15 cellular contexts compared by ENCODE assay signal in the genomic region with DNA sequence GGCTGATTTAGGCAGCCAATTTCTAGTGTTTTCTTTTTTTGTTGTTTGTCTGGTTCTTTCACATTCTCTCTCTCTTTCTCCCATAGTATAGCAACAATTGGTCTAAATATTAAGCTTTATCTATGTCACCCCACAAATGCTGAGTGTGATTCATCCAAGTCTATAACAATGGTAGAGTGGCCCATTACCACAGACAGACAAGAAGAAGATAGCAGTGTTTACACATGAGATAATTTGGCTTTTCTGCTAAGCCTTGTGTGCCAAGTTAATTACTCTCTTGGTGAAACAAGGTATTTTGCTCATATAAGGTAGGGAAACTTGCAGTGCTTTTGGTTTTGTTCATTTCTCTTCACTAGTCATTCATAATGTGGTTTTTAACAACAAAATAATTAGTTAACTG.
DNase-seq lines count a peak whose midpoint lies in the region; ATAC-seq and TF ChIP-seq lines count a peak whose summit lies in the region.
"Had no signal": no experiment of that assay in that cellular context is flagged by ENCODE, and none has a peak within 500 bp of the region (broad histone marks: within the 10 kb centered on the region; RNA-seq: fewer than 3 reads in every experiment).

No MANE protein-coding gene starts in this region.

- no peaks in the 10 kb centered on the region for H3K27me3 ChIP-seq in BLaER1 treated with 17β-estradiol and CSF1 and Interleukin-3, amounts not matched to agents 10 nM and 100 nM
- H3K27me3 ChIP-seq in endodermal cell (ENCODE audit: control insufficient read depth, insufficient read depth, low read length, poor library complexity, severe bottlenecking) (no peaks in the 10 kb centered on the region), osteoblast (ENCODE audit: insufficient read depth, low read length) (no peaks in the 10 kb centered on the region), HAP-1 (ENCODE audit: low read depth) (no peaks in the 10 kb centered on the region)

- no peaks in the 10 kb centered on the region for H3K36me3 Mint-ChIP-seq in endodermal cell (ENCODE audit: low read depth)

- H3K4me3 ChIP-seq in BLaER1 treated with 17β-estradiol and CSF1 and Interleukin-3, amounts not matched to agents 10 nM and 100 nM, result no peak overlapping the region
- peak overlapping the region; percentile 9 for H3K4me3 ChIP-seq in endodermal cell (ENCODE audit: low read length)
- no peak overlapping the region for H3K4me3 ChIP-seq in osteoblast (ENCODE audit: insufficient read depth, low read length)
- no peak overlapping the region for H3K4me3 ChIP-seq in HAP-1
- H3K4me3 ChIP-seq: K562, SK-N-MC had no signal

- in situ Hi-C loops in HAP-1 (cut with MboI; ENCODE audit: low sequenced_read_pairs), result no loop called here

- no peaks in the 10 kb centered on the region for H3K27me3 Mint-ChIP-seq in endodermal cell (ENCODE audit: insufficient read depth)

- H3K4me3 Mint-ChIP-seq in endodermal cell, result no peak overlapping the region

- DNase-seq in NCI-H146 (lab: John Stamatoyannopoulos, UW), result peak; percentile 15
- DNase-seq in endodermal cell, result no peak
- no peak for DNase-seq in osteoblast (ENCODE audit: insufficient read length, low spot score, missing footprints)
- no peak for DNase-seq in HAP-1 (ENCODE audit: low spot score in 2 of 2)
- no peak for DNase-seq in NCI-H774 (lab: John Stamatoyannopoulos, UW)
- DNase-seq: NCI-H187 treated with DMSO at 0.1 percent for 48 hours, NCI-H2171, NCI-H526, SHP77 had no signal

- H3K27ac ChIP-seq in BLaER1 treated with 17β-estradiol and CSF1 and Interleukin-3, amounts not matched to agents 10 nM and 100 nM, result peak overlapping the region in 6 of 11 experiments; percentile 11 to 68 (median 54); a peak in 10 of 22 replicates
- H3K27ac ChIP-seq in endodermal cell (ENCODE audit: low read depth, low read length), result no peak overlapping the region
- H3K27ac ChIP-seq in osteoblast (ENCODE audit: low read depth, low read length), result peak overlapping the region; percentile 19
- H3K27ac ChIP-seq: C4-2B, SK-N-MC had no signal

- no peaks in the 10 kb centered on the region for H3K79me2 ChIP-seq in osteoblast (ENCODE audit: insufficient read depth, low read length)

- H4K20me1 ChIP-seq in BLaER1 treated with 17β-estradiol and CSF1 and Interleukin-3, amounts not matched to agents 10 nM and 100 nM, result peaks cover 0 to 12% (median 0%) of the 10 kb centered on the region in 11 experiments; a peak in 2 of 22 replicates
- H4K20me1 ChIP-seq in osteoblast (ENCODE audit: insufficient read depth, low read length), result no peaks in the 10 kb centered on the region

- H3K27ac Mint-ChIP-seq in endodermal cell, result no peak overlapping the region

- H3K9me3 ChIP-seq in BLaER1 treated with 17β-estradiol and CSF1 and Interleukin-3, amounts not matched to agents 10 nM and 100 nM (replicated peaks in 1 of 11), result no peaks in the 10 kb centered on the region
- no peaks in the 10 kb centered on the region for H3K9me3 ChIP-seq in endodermal cell (ENCODE audit: control insufficient read depth, low read length)
- H3K9me3 ChIP-seq in osteoblast (ENCODE audit: low read depth, low read length), result no peaks in the 10 kb centered on the region
- no peaks in the 10 kb centered on the region for H3K9me3 ChIP-seq in HAP-1

- ATAC-seq in HG02678 (IDR thresholded peaks at IDR 0.05; ENCODE audit: unreplicated experiment), result no peak
- no peak for ATAC-seq in HG03025 (IDR thresholded peaks at IDR 0.05; ENCODE audit: low FRiP score, unreplicated experiment)
- ATAC-seq: K562 had no signal

- H3K4me2 ChIP-seq in BLaER1 treated with 17β-estradiol and CSF1 and Interleukin-3, amounts not matched to agents 10 nM and 100 nM, result peak overlapping the region in 9 of 11 experiments; percentile 15 to 68 (median 42); a peak in 15 of 22 replicates
- peak overlapping the region; percentile 8 for H3K4me2 ChIP-seq in osteoblast (ENCODE audit: insufficient read depth, low read length)

- H2AFZ ChIP-seq in osteoblast (ENCODE audit: low read length), result no peak overlapping the region

- H3K9me3 Mint-ChIP-seq in endodermal cell, result no peaks in the 10 kb centered on the region

- peak overlapping the region in 3 of 11 experiments; percentile 1 to 33 (median 9); a peak in 2 of 22 replicates for H3K9ac ChIP-seq in BLaER1 treated with 17β-estradiol and CSF1 and Interleukin-3, amounts not matched to agents 10 nM and 100 nM
- H3K9ac ChIP-seq in endodermal cell (ENCODE audit: extremely low read depth, low read length, poor library complexity, severe bottlenecking), result no peak overlapping the region

- no peak for TF ChIP-seq CTCF in endodermal cell (conservative IDR thresholded peaks at IDR 0.05)
- TF ChIP-seq CTCF in osteoblast (IDR thresholded peaks at IDR 0.05; ENCODE audit: extremely low read depth, low read depth, low read length), result no peak

- peaks cover 45 to 78% (median 74%) of the 10 kb centered on the region in 10 experiments for H3K4me1 ChIP-seq in BLaER1 treated with 17β-estradiol and CSF1 and Interleukin-3, amounts not matched to agents 10 nM and 100 nM
- H3K4me1 ChIP-seq in endodermal cell (ENCODE audit: control insufficient read depth, insufficient read depth, low read length), result peaks cover 15% of the 10 kb centered on the region
- H3K4me1 ChIP-seq in osteoblast (ENCODE audit: insufficient read depth, low read length), result peaks cover 54% of the 10 kb centered on the region
- H3K4me1 ChIP-seq in HAP-1, result no peaks in the 10 kb centered on the region

- H3K36me3 ChIP-seq in BLaER1 treated with 17β-estradiol and CSF1 and Interleukin-3, amounts not matched to agents 10 nM and 100 nM, result no peaks in the 10 kb centered on the region
- H3K36me3 ChIP-seq in endodermal cell (ENCODE audit: control insufficient read depth, insufficient read depth, low read length) (no peaks in the 10 kb centered on the region), osteoblast (ENCODE audit: insufficient read depth, low read length) (no peaks in the 10 kb centered on the region), HAP-1 (replicated peaks) (no peaks in the 10 kb centered on the region)

- peaks cover 42% of the 10 kb centered on the region for H3K4me1 Mint-ChIP-seq in endodermal cell
